Comparison of ENCODE assay signal across 16 cellular contexts in genomic region chr16:56270828-56271227, GRCh38.
"Had no signal": no experiment of that assay in that cellular context is flagged by ENCODE, and none has a peak within 500 bp of the region (broad histone marks: within the 10 kb centered on the region; RNA-seq: fewer than 3 reads in every experiment).

No MANE protein-coding gene starts in this region.

- H3K27me3 ChIP-seq: breast epithelium, SJCRH30 had no signal

- H3K27ac ChIP-seq: breast epithelium, left lung, SJCRH30 had no signal

- H3K9me3 ChIP-seq: breast epithelium, left lung, SJCRH30, thoracic aorta had no signal

- H3K4me3 ChIP-seq: breast epithelium, left lung, SJCRH30, thoracic aorta had no signal

- H3K4me1 ChIP-seq: breast epithelium, left lung, SJCRH30 had no signal

- DNase-seq: activated CD4-positive, alpha-beta T cell treated with anti-CD3 and anti-CD28 coated beads, Interleukin-2, amount 50 U/mL, for 1 hour; activated CD8-positive, alpha-beta memory T cell treated with anti-CD3 and anti-CD28 coated beads, Interleukin-2, amount 50 U/mL, for 4 hours; activated naive CD4-positive, alpha-beta T cell treated with anti-CD3 and anti-CD28 coated beads, Interleukin-2, amount 50 U/mL, for 16 hours; activated T-cell treated with anti-CD3 and anti-CD28 coated beads, Interleukin-2, amount 50 U/mL, for 4 hours; dermis blood vessel endothelial cell; hippocampal formation; left lung; mammary epithelial cell; naive B cell; SJCRH30; stimulated activated CD4-positive, alpha-beta T cell treated with anti-CD3 and anti-CD28 coated beads, Interleukin-12 subunit alpha, Interleukin-12 subunit beta, amount 100 ng/mL, for 4 hours; stimulated activated CD4-positive, alpha-beta T cell treated with anti-CD3 and anti-CD28 coated beads, Interleukin-2, amount 100 ng/mL, for 24 hours; stimulated activated naive CD8-positive, alpha-beta T cell treated with anti-CD3 and anti-CD28 coated beads, Interleukin-15, Interleukin-2, amounts not matched to agents 100 U/mL and 50 U/mL, for 24 hours; T1000 had no signal

- ATAC-seq: activated T-cell treated with anti-CD3 and anti-CD28 coated beads, Interleukin-2, amount 50 U/mL, for 4 hours; stimulated activated naive CD8-positive, alpha-beta T cell treated with anti-CD3 and anti-CD28 coated beads, Interleukin-15, Interleukin-2, amounts not matched to agents 100 U/mL and 50 U/mL, for 24 hours had no signal

- H3K36me3 ChIP-seq: breast epithelium, left lung, SJCRH30, thoracic aorta had no signal
